11 cellular contexts compared by ENCODE assay signal in genomic region chr18:25229080-25229479, GRCh38.
DNase-seq lines count a peak whose midpoint lies in the region; ATAC-seq and TF ChIP-seq lines count a peak whose summit lies in the region.
"Had no signal": no experiment of that assay in that cellular context is flagged by ENCODE, and none has a peak within 500 bp of the region (broad histone marks: within the 10 kb centered on the region; RNA-seq: fewer than 3 reads in every experiment).

No MANE protein-coding gene starts in this region.

- no peak overlapping the region for H3K23ac ChIP-seq in mesendoderm (ENCODE audit: low read length)

- no peak overlapping the region for H4K8ac ChIP-seq in mesendoderm (ENCODE audit: low read depth, low read length)

- no peaks in the 10 kb centered on the region for H3K79me2 ChIP-seq in mesendoderm (ENCODE audit: control insufficient read depth, insufficient read depth, low read length)

- H2BK5ac ChIP-seq in mesendoderm (ENCODE audit: low read length) = no peak overlapping the region

- H2BK15ac ChIP-seq in mesendoderm (replicated peaks; ENCODE audit: low read depth) = no peak overlapping the region

- H2BK120ac ChIP-seq in mesendoderm (ENCODE audit: low read depth, low read length) = no peak overlapping the region

- peaks cover 3% of the 10 kb centered on the region for H3K79me1 ChIP-seq in mesendoderm (ENCODE audit: low read length)

- H4K5ac ChIP-seq in mesendoderm (ENCODE audit: low read length) = no peak overlapping the region

- no peak overlapping the region for H3K27ac ChIP-seq in mesendoderm (ENCODE audit: low read depth, low read length)
- H3K27ac ChIP-seq: foreskin keratinocyte had no signal

- TF ChIP-seq CTCF in astrocyte of the spinal cord (IDR thresholded peaks at IDR 0.05; ENCODE audit: low read depth, low read length) (no peak), GM13976 (IDR thresholded peaks at IDR 0.05; ENCODE audit: borderline replicate concordance, control extremely low read depth, extremely low read depth, insufficient read depth, missing control alignments) (no peak)

- peaks cover 2% of the 10 kb centered on the region for H3K36me3 ChIP-seq in mesendoderm (ENCODE audit: control insufficient read depth, insufficient read depth, low read length)

- H3K56ac ChIP-seq in mesendoderm (ENCODE audit: low read length) = no peak overlapping the region

- H3K4ac ChIP-seq in mesendoderm (ENCODE audit: low read depth, low read length) = no peak overlapping the region

- peaks cover 13% of the 10 kb centered on the region for H3K4me1 ChIP-seq in mesendoderm (ENCODE audit: control insufficient read depth, low read depth, low read length)
- H3K4me1 ChIP-seq: foreskin keratinocyte had no signal

- H3K9ac ChIP-seq in mesendoderm (ENCODE audit: low read length) = no peak overlapping the region

- peak; percentile 46 for DNase-seq in Daoy (ENCODE audit: low read depth)
- peak; percentile 49 for DNase-seq in NCI-H128 (lab: John Stamatoyannopoulos, UW; ENCODE audit: unreplicated experiment)
- DNase-seq in astrocyte of the spinal cord (ENCODE audit: low read depth, low spot score) = peak; percentile 67
- peak; percentile 56 for DNase-seq in mesendoderm
- DNase-seq in stimulated activated CD4-positive, alpha-beta T cell treated with anti-CD3 and anti-CD28 coated beads, Interleukin-4, amount 100 ng/mL, for 4 hours = no peak
- no peak for DNase-seq in GM13976 (ENCODE audit: low spot score)
- DNase-seq in left colon = no peak
- DNase-seq in NCI-H1048 (lab: John Stamatoyannopoulos, UW) = no peak
- DNase-seq: foreskin keratinocyte, NCI-H1930, T-helper 17 cell had no signal

- ATAC-seq in left colon = no peak
- ATAC-seq: foreskin keratinocyte, T-helper 17 cell had no signal

- no peak overlapping the region for H2AK5ac ChIP-seq in mesendoderm (ENCODE audit: low read length)

- in situ Hi-C loops in astrocyte of the spinal cord (cut with HindIII; ENCODE audit: low sequenced_read_pairs) (no loop called here), GM13976 (cut with MboI; ENCODE audit: low sequenced_read_pairs, unreplicated experiment) (no loop called here)

- H3K4me3 ChIP-seq in astrocyte of the spinal cord (ENCODE audit: low read depth, low read length) = no peak overlapping the region
- no peak overlapping the region for H3K4me3 ChIP-seq in mesendoderm (ENCODE audit: low read length)

- H3K18ac ChIP-seq in mesendoderm (ENCODE audit: low read length) = no peak overlapping the region

- intact Hi-C loops in left colon (cut with DNase I, micrococcal nuclease) = no loop called here

- no CpG with 5 or more reads among the region's 3 CpGs for WGBS in mesendoderm (ENCODE audit: extremely low coverage, insufficient coverage, low lambda C conversion rate)

- no peaks in the 10 kb centered on the region for H3K27me3 ChIP-seq in mesendoderm (ENCODE audit: insufficient read depth, low read length, poor library complexity)
- H3K27me3 ChIP-seq: foreskin keratinocyte had no signal

- H3K4me2 ChIP-seq in mesendoderm (ENCODE audit: low read length) = no peak overlapping the region

Comparison
In these comparisons a context has a peak if more than half of its experiments do, and no peak if none do; other contexts are left out.
1. DNase-seq: peak in Daoy (single experiment), NCI-H128 (single experiment), astrocyte of the spinal cord (single experiment) and mesendoderm (single experiment); none in stimulated activated CD4-positive, alpha-beta T cell treated with anti-CD3 and anti-CD28 coated beads, Interleukin-4, amount 100 ng/mL, for 4 hours (0 of 2), GM13976 (single experiment), left colon (0 of 2) and NCI-H1048 (single experiment).